ENCODE assay signal across 2 cellular contexts in the genomic region with DNA sequence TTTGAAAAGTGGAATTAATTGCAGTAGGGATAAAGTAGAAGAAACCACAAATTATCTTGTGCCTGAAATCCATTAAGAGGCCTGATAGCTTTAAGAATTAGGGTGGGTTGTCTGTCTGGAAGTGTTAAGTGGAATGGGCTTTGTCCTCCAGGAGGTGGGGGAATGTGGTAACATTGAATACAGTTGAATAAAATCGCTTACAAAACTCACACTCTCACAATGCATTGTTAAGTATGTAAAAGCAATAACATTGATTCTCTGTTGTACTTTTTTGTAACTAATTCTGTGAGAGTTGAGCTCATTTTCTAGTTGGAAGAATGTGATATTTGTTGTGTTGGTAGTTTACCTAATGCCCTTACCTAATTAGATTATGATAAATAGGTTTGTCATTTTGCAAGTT.
TF ChIP-seq lines count a peak whose summit lies in the region.

No MANE protein-coding gene starts in this region.

TF ChIP-seq in HepG2, 621 proteins besides CTCF, POLR2A, EP300 and RAD21:
- TF ChIP-seq ZNF3 (CRISPR knock-in tag; IDR thresholded peaks at IDR 0.05), result no peak
- peak; percentile 51 for TF ChIP-seq RBFOX2 (IDR thresholded peaks at IDR 0.05; ENCODE audit: low read depth, low read length)

TF ChIP-seq in K562, 482 proteins besides CTCF, POLR2A, EP300 and RAD21:
- TF ChIP-seq SUPT5H (IDR thresholded peaks at IDR 0.05) (0 out of 2 replicates have a peak, but pooled peaks have one; percentile 53), KDM4B (IDR thresholded peaks at IDR 0.05; ENCODE audit: borderline replicate concordance in 2 of 2, low read depth in 1 of 2) (no peak), ATF4 (CRISPR knock-in tag; IDR thresholded peaks at IDR 0.05) (0 out of 2 replicates have a peak, but pooled peaks have one; percentile 10)
TF ChIP-seq in K562: peak in this region for 2.
